Comparison of ENCODE assay signal across 8 cellular contexts in the genomic region with DNA sequence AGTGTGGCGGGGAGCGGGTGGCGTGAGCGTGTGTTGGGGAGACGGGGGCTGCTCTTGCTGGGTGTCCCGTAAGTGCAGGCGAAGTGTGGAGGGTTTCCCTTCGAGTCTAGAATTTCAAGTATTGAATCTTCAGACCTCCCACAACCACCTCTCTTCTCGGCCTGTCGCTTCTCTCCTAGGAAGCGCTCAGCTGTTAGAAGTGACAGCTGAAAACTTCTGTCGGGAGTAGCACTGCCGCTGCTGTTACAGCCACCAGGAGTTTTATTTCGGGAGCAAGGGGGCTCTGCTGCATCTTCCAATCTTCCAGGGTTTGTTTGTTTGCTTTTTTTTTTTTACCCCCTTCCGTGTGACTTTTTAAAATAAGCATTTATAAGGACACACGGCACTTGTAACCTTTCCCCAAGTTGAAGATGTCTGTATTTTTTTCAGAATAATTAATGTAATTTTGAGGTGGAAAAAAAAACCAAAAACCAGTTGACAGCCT. TPM values are rescaled to one million over a fixed set of nuclear protein-coding genes. Genes with fewer than 3 reads are reported as not detected.
DNase-seq lines count a peak whose midpoint lies in the region; ATAC-seq and TF ChIP-seq lines count a peak whose summit lies in the region.

No MANE protein-coding gene starts in this region.

- H3K27me3 Mint-ChIP-seq in CD8-positive, alpha-beta memory T cell, result peaks cover 0 to 1% of the 10 kb centered on the region in 2 donors

- TF ChIP-seq EP300 in tibial nerve (IDR thresholded peaks at IDR 0.05), result no peak

- H3K9ac ChIP-seq in OCI-LY1 (ENCODE audit: low read length), result peak overlapping the region; percentile 87

- no peak for TF ChIP-seq CTCF in OCI-LY1 (IDR thresholded peaks at IDR 0.05; ENCODE audit: low read length)
- TF ChIP-seq CTCF in right lobe of liver (IDR thresholded peaks at IDR 0.05), result no peak
- no peak for TF ChIP-seq CTCF in tibial nerve (IDR thresholded peaks at IDR 0.05)

- intact Hi-C loops in right lobe of liver (cut with DNase I), result no loop called here

- no peaks in the 10 kb centered on the region for H3K9me3 Mint-ChIP-seq in CD8-positive, alpha-beta memory T cell

- ATAC-seq in GM21447 (IDR thresholded peaks at IDR 0.05; ENCODE audit: unreplicated experiment) (peak; percentile 12), right lobe of liver (peak in 3 of 4 donors; percentile 2 to 7 (median 3)), HG02610 (IDR thresholded peaks at IDR 0.05; ENCODE audit: unreplicated experiment) (no peak)

- H3K36me3 Mint-ChIP-seq in CD8-positive, alpha-beta memory T cell, result peaks cover 0 to 44% (median 5%) of the 10 kb centered on the region in 3 donors

- peak overlapping the region; percentile 98 to 100 (median 99) for H3K4me3 Mint-ChIP-seq in CD8-positive, alpha-beta memory T cell

- peak overlapping the region; percentile 97 to 100 (median 100) for H3K27ac Mint-ChIP-seq in CD8-positive, alpha-beta memory T cell

- peaks cover 26% of the 10 kb centered on the region for H3K4me1 ChIP-seq in CD8-positive, alpha-beta memory T cell (ENCODE audit: insufficient read depth, low read length)
- H3K4me1 ChIP-seq in OCI-LY1 (ENCODE audit: insufficient read depth, low read length, severe bottlenecking) (peaks cover 35% of the 10 kb centered on the region), right lobe of liver (peaks cover 0 to 8% (median 3%) of the 10 kb centered on the region in 4 donors), tibial nerve (peaks cover 0 to 59% (median 21%) of the 10 kb centered on the region in 4 donors)

- H3K4me3 ChIP-seq in CD8-positive, alpha-beta memory T cell (ENCODE audit: low read length), result peak overlapping the region; percentile 95
- H3K4me3 ChIP-seq in OCI-LY1 (ENCODE audit: low read depth, low read length, poor library complexity, severe bottlenecking), result peak overlapping the region; percentile 83
- peak overlapping the region; percentile 84 to 95 (median 91) for H3K4me3 ChIP-seq in right lobe of liver
- peak overlapping the region; percentile 91 to 100 (median 96) for H3K4me3 ChIP-seq in tibial nerve

- no peaks in the 10 kb centered on the region for H3K9me3 ChIP-seq in CD8-positive, alpha-beta memory T cell (ENCODE audit: low read length)
- H3K9me3 ChIP-seq in OCI-LY1 (ENCODE audit: low read length), result no peaks in the 10 kb centered on the region
- no peaks in the 10 kb centered on the region for H3K9me3 ChIP-seq in right lobe of liver
- H3K9me3 ChIP-seq in tibial nerve, result no peaks in the 10 kb centered on the region

- no peaks in the 10 kb centered on the region for H3K9me2 ChIP-seq in OCI-LY1 (ENCODE audit: low read depth, low read length)

- no peak for TF ChIP-seq POLR2A in right lobe of liver (IDR thresholded peaks at IDR 0.05)
- TF ChIP-seq POLR2A in tibial nerve (IDR thresholded peaks at IDR 0.05), result no peak

- WGBS in right lobe of liver (ENCODE audit: insufficient coverage, low coverage, low lambda C conversion rate, missing lambda C conversion rate), result under 1% methylated on average over 8 of the region's 16 CpGs
- WGBS in tibial nerve, 2 donors, result 1 to 2% methylated on average over 16 of the region's 16 CpGs

- peak overlapping the region; percentile 70 for H3K4me2 ChIP-seq in OCI-LY1 (ENCODE audit: low read length)

- CTCF ChIA-PET in CD8-positive, alpha-beta memory T cell (lab: Charles Lee), result interaction anchor here (0.9 to 1.8 kb wide), 5 partner anchors 21 to 143 kb away, joined by 3 to 5 read pairs (median 5); no protein-coding TSS in a partner anchor

- H4K20me1 ChIP-seq in OCI-LY1 (ENCODE audit: insufficient read depth, low read length), result no peaks in the 10 kb centered on the region

- POLR2A ChIA-PET in CD8-positive, alpha-beta memory T cell (lab: Charles Lee), result interaction anchor here (0.6 to 2.5 kb wide), 8 partner anchors 40 to 274 kb away, joined by 3 to 15 read pairs (median 4); a partner anchor contains a TSS

- no peaks in the 10 kb centered on the region for H3K36me3 ChIP-seq in CD8-positive, alpha-beta memory T cell (ENCODE audit: insufficient read depth, low read length)
- H3K36me3 ChIP-seq in OCI-LY1 (ENCODE audit: insufficient read depth, low read length) (peaks cover 14% of the 10 kb centered on the region; the same call in 1 of the 2 replicates), right lobe of liver (no peaks in the 10 kb centered on the region), tibial nerve (peaks cover 0 to 21% (median 0%) of the 10 kb centered on the region in 3 donors)

- H3F3A ChIP-seq in OCI-LY1 (ENCODE audit: insufficient read depth, low read length), result no peaks in the 10 kb centered on the region

- H3K27ac ChIP-seq in CD8-positive, alpha-beta memory T cell (ENCODE audit: low read depth, low read length), result peak overlapping the region; percentile 90
- H3K27ac ChIP-seq in OCI-LY1 (ENCODE audit: low read depth, low read length, poor library complexity, severe bottlenecking), result peak overlapping the region; percentile 8
- peak overlapping the region; percentile 58 for H3K27ac ChIP-seq in caudate nucleus (ENCODE audit: low read depth, low read length)
- H3K27ac ChIP-seq in right lobe of liver, result peak overlapping the region; percentile 76 to 78 (median 78)
- H3K27ac ChIP-seq in tibial nerve, result peak overlapping the region; percentile 85 to 97 (median 95)

- no peaks in the 10 kb centered on the region for H3K27me3 ChIP-seq in CD8-positive, alpha-beta memory T cell (ENCODE audit: insufficient read depth, low read length, poor library complexity, severe bottlenecking)
- H3K27me3 ChIP-seq in OCI-LY1 (ENCODE audit: insufficient read depth, low read length) (no peaks in the 10 kb centered on the region), right lobe of liver (no peaks in the 10 kb centered on the region), tibial nerve (no peaks in the 10 kb centered on the region)

- DNase-seq in CD8-positive, alpha-beta memory T cell, result peak in 1 of 5 donors; percentile 10
- DNase-seq in caudate nucleus (lab: John Stamatoyannopoulos, UW) (peak in 9 of 61 donors; percentile 7 to 53 (median 25)), right lobe of liver (peak in 1 of 3 donors; percentile 35), tibial nerve (ENCODE audit: low spot score in 2 of 2) (no peak), 8988T (no peak)

- no peak overlapping the region for H2AFZ ChIP-seq in OCI-LY1 (ENCODE audit: low read length)

- peaks cover 42 to 74% (median 66%) of the 10 kb centered on the region in 3 donors for H3K4me1 Mint-ChIP-seq in CD8-positive, alpha-beta memory T cell

- peaks cover 64% of the 10 kb centered on the region for H3K79me2 ChIP-seq in OCI-LY1 (ENCODE audit: insufficient read depth, low read length)

RNA-seq across cellular contexts. Expression of a gene that starts 0.7 kb away (rescaled TPM):
- 10 to 100 TPM; 44.5 to 52.3 TPM for total RNA-seq in CD8-positive, alpha-beta memory T cell
- 24.4 TPM for polyA plus RNA-seq in CD8-positive, alpha-beta memory T cell
- total RNA-seq in right lobe of liver (10 to 100 TPM; 11.3 to 20.3 (median 14.8) TPM), tibial nerve (10 to 100 TPM; 33.6 to 48.3 (median 43.2) TPM)

RNA-seq across cellular contexts. Expression of a gene that starts 0.9 kb away (rescaled TPM):
- 10 to 100 TPM in 1 of 2 experiments, 1 to 10 TPM in 1; 9.5 to 11.9 TPM for total RNA-seq in CD8-positive, alpha-beta memory T cell
- 17.3 TPM for polyA plus RNA-seq in CD8-positive, alpha-beta memory T cell
- total RNA-seq in right lobe of liver, result 1 to 10 TPM; 2.9 to 5.5 (median 4.4) TPM
- 10 to 100 TPM in 2 of 4 donors, 1 to 10 TPM in 2; 4.2 to 16.5 (median 8.4) TPM for total RNA-seq in tibial nerve

Comparison
In these comparisons a context has a peak if more than half of its experiments do, and no peak if none do; other contexts are left out.
1. H3K27ac ChIP-seq: peak in every context shown above with its lines; median percentile 95 in tibial nerve; 90 in CD8-positive, alpha-beta memory T cell; 78 in right lobe of liver; 58 in caudate nucleus; 8 in OCI-LY1.